ENCODE assay signal across 14 cellular contexts in genomic region chrX:70336767-70337166, GRCh38. TPM values are rescaled to one million over a fixed set of nuclear protein-coding genes. Genes with fewer than 3 reads are reported as not detected.
DNase-seq lines count a peak whose midpoint lies in the region; ATAC-seq and TF ChIP-seq lines count a peak whose summit lies in the region.
"Had no signal": no experiment of that assay in that cellular context is flagged by ENCODE, and none has a peak within 500 bp of the region (broad histone marks: within the 10 kb centered on the region; RNA-seq: fewer than 3 reads in every experiment).

No MANE protein-coding gene starts in this region.

- intact Hi-C loops in activated CD4-positive, alpha-beta T cell treated with anti-CD3 and anti-CD28 coated beads, Interleukin-2, amount 10 ng/mL, durations not matched to agents 24 days and 14 days (cut with micrococcal nuclease) = loop anchor here (2.0 to 5.0 kb wide), 3 partner anchors 46 to 336 kb away; partner anchors contain the start of gene KIF4A
- intact Hi-C loops in esophagus squamous epithelium (cut with DNase I) (no loop called here), stomach (cut with DNase I; ENCODE audit: low total_unique reads) (no loop called here)

- no peak for TF ChIP-seq EP300 in stomach (IDR thresholded peaks at IDR 0.05)

- TF ChIP-seq POLR2A in esophagus squamous epithelium (IDR thresholded peaks at IDR 0.05) (no peak), stomach (IDR thresholded peaks at IDR 0.05) (no peak)

- no peaks in the 10 kb centered on the region for H3K27me3 ChIP-seq in esophagus squamous epithelium
- H3K27me3 ChIP-seq in stomach = no peaks in the 10 kb centered on the region

- H3K4me1 ChIP-seq in esophagus squamous epithelium (no peaks in the 10 kb centered on the region), stomach (no peaks in the 10 kb centered on the region)

- H3K4me3 ChIP-seq in esophagus squamous epithelium (no peak overlapping the region), stomach (no peak overlapping the region)

- no peak overlapping the region for H3K4me3 Mint-ChIP-seq in activated CD4-positive, alpha-beta T cell treated with anti-CD3 and anti-CD28 coated beads, Interleukin-2, amount 10 ng/mL, durations not matched to agents 24 days and 14 days
- H3K4me3 Mint-ChIP-seq in activated naive CD8-positive, alpha-beta T cell treated with anti-CD3 and anti-CD28 coated beads, Interleukin-2, amount 50 U/mL, for 24 hours = no peak overlapping the region
- H3K4me3 Mint-ChIP-seq: dendritic cell treated with granulocyte-macrophage colony-stimulating factor and Interleukin-4, amounts not matched to agents 40 ng/mL and 50 ng/mL, for 4 days; stimulated activated naive CD8-positive, alpha-beta T cell treated with anti-CD3 and anti-CD28 coated beads, Interleukin-15, Interleukin-2, amounts not matched to agents 100 ng/mL and 50 ng/mL, for 24 hours had no signal

- H3K27ac ChIP-seq in esophagus squamous epithelium (no peak overlapping the region), stomach (no peak overlapping the region)

- no peaks in the 10 kb centered on the region for H3K9me3 Mint-ChIP-seq in activated CD4-positive, alpha-beta T cell treated with anti-CD3 and anti-CD28 coated beads, Interleukin-2, amount 10 ng/mL, durations not matched to agents 24 days and 14 days
- H3K9me3 Mint-ChIP-seq in activated naive CD8-positive, alpha-beta T cell treated with anti-CD3 and anti-CD28 coated beads, Interleukin-2, amount 50 U/mL, for 24 hours = no peaks in the 10 kb centered on the region
- H3K9me3 Mint-ChIP-seq: dendritic cell treated with granulocyte-macrophage colony-stimulating factor and Interleukin-4, amounts not matched to agents 40 ng/mL and 50 ng/mL, for 4 days; stimulated activated naive CD8-positive, alpha-beta T cell treated with anti-CD3 and anti-CD28 coated beads, Interleukin-15, Interleukin-2, amounts not matched to agents 100 ng/mL and 50 ng/mL, for 24 hours had no signal

- TF ChIP-seq CTCF in esophagus squamous epithelium (IDR thresholded peaks at IDR 0.05) = no peak
- no peak for TF ChIP-seq CTCF in stomach (IDR thresholded peaks at IDR 0.05)

- peak overlapping the region; percentile 45 for H3K27ac Mint-ChIP-seq in activated CD4-positive, alpha-beta T cell treated with anti-CD3 and anti-CD28 coated beads, Interleukin-2, amount 10 ng/mL, durations not matched to agents 24 days and 14 days
- H3K27ac Mint-ChIP-seq in activated naive CD8-positive, alpha-beta T cell treated with anti-CD3 and anti-CD28 coated beads, Interleukin-2, amount 50 U/mL, for 24 hours = peak overlapping the region; percentile 50
- H3K27ac Mint-ChIP-seq: dendritic cell treated with granulocyte-macrophage colony-stimulating factor and Interleukin-4, amounts not matched to agents 40 ng/mL and 50 ng/mL, for 4 days; stimulated activated naive CD8-positive, alpha-beta T cell treated with anti-CD3 and anti-CD28 coated beads, Interleukin-15, Interleukin-2, amounts not matched to agents 100 ng/mL and 50 ng/mL, for 24 hours had no signal

- H3K36me3 ChIP-seq in esophagus squamous epithelium (no peaks in the 10 kb centered on the region), stomach (no peaks in the 10 kb centered on the region)

- ATAC-seq in GM21717 (IDR thresholded peaks at IDR 0.05; ENCODE audit: unreplicated experiment) (peak; percentile 100), HG03196 (IDR thresholded peaks at IDR 0.05; ENCODE audit: unreplicated experiment) (peak; percentile 100)
- peak; percentile 91 for ATAC-seq in activated naive CD8-positive, alpha-beta T cell treated with anti-CD3 and anti-CD28 coated beads, Interleukin-2, amount 50 U/mL, for 24 hours

- H3K27me3 Mint-ChIP-seq in activated CD4-positive, alpha-beta T cell treated with anti-CD3 and anti-CD28 coated beads, Interleukin-2, amount 10 ng/mL, durations not matched to agents 24 days and 14 days = no peaks in the 10 kb centered on the region
- H3K27me3 Mint-ChIP-seq in activated naive CD8-positive, alpha-beta T cell treated with anti-CD3 and anti-CD28 coated beads, Interleukin-2, amount 50 U/mL, for 24 hours = no peaks in the 10 kb centered on the region
- H3K27me3 Mint-ChIP-seq: stimulated activated naive CD8-positive, alpha-beta T cell treated with anti-CD3 and anti-CD28 coated beads, Interleukin-15, Interleukin-2, amounts not matched to agents 100 ng/mL and 50 ng/mL, for 24 hours had no signal

- H3K9me3 ChIP-seq in esophagus squamous epithelium (no peaks in the 10 kb centered on the region), stomach (no peaks in the 10 kb centered on the region)

- peaks cover 15% of the 10 kb centered on the region for H3K4me1 Mint-ChIP-seq in activated CD4-positive, alpha-beta T cell treated with anti-CD3 and anti-CD28 coated beads, Interleukin-2, amount 10 ng/mL, durations not matched to agents 24 days and 14 days
- H3K4me1 Mint-ChIP-seq in activated naive CD8-positive, alpha-beta T cell treated with anti-CD3 and anti-CD28 coated beads, Interleukin-2, amount 50 U/mL, for 24 hours = peaks cover 12% of the 10 kb centered on the region

- DNase-seq in activated CD4-positive, alpha-beta T cell treated with anti-CD3 and anti-CD28 coated beads, Interleukin-2, amount 10 ng/mL, durations not matched to agents 24 days and 14 days = peak; percentile 58
- no peak for DNase-seq in activated CD4-positive, alpha-beta T cell treated with anti-CD3 and anti-CD28 coated beads for 1 hour
- no peak for DNase-seq in activated naive CD8-positive, alpha-beta T cell treated with anti-CD3 and anti-CD28 coated beads, Interleukin-2, amount 50 U/mL, for 24 hours
- no peak for DNase-seq in occipital lobe (lab: John Stamatoyannopoulos, UW)
- no peak for DNase-seq in esophagus squamous epithelium (lab: John Stamatoyannopoulos, UW)
- DNase-seq in stomach = no peak
- DNase-seq: activated naive CD4-positive, alpha-beta T cell; NCI-H446; T1000 had no signal

- H3K36me3 Mint-ChIP-seq in activated CD4-positive, alpha-beta T cell treated with anti-CD3 and anti-CD28 coated beads, Interleukin-2, amount 10 ng/mL, durations not matched to agents 24 days and 14 days (ENCODE audit: low read depth) = peaks cover 26% of the 10 kb centered on the region
- H3K36me3 Mint-ChIP-seq in activated naive CD8-positive, alpha-beta T cell treated with anti-CD3 and anti-CD28 coated beads, Interleukin-2, amount 50 U/mL, for 24 hours (ENCODE audit: low read depth) = peaks cover 19% of the 10 kb centered on the region

RNA-seq across cellular contexts. Expression of gene KIF4A, which starts 46.9 kb away (rescaled TPM):
- 19.4 and 19.8 TPM in 2 replicates for total RNA-seq in activated CD4-positive, alpha-beta T cell treated with anti-CD3 and anti-CD28 coated beads, Interleukin-2, amount 10 ng/mL, durations not matched to agents 24 days and 14 days
- 2.7 TPM for total RNA-seq in occipital lobe
- 10 to 100 TPM in 1 of 4 donors, 1 to 10 TPM in 3; 2.5 to 11.0 (median 4.4) TPM for total RNA-seq in esophagus squamous epithelium
- total RNA-seq in stomach = 10 to 100 TPM in 2 of 5 donors, 1 to 10 TPM in 2, not detected in 1; 2.0 to 26.9 (median 8.5) TPM
- 1 to 10 TPM in 2 of 3 donors, under 1 TPM in 1; 0.31 to 1.8 (median 1.2) TPM for polyA plus RNA-seq in stomach

RNA-seq across cellular contexts. Expression of gene PDZD11, which starts 47.0 kb away (rescaled TPM):
- total RNA-seq in activated CD4-positive, alpha-beta T cell treated with anti-CD3 and anti-CD28 coated beads, Interleukin-2, amount 10 ng/mL, durations not matched to agents 24 days and 14 days = 28.9 and 30.0 TPM in 2 replicates
- total RNA-seq in occipital lobe (26.5 TPM), esophagus squamous epithelium (10 to 100 TPM; 26.3 to 39.2 (median 31.0) TPM), stomach (100 to 1,000 TPM in 1 of 5 donors, 10 to 100 TPM in 2, 1 to 10 TPM in 2; 2.3 to 172 (median 27.4) TPM)
- 10 to 100 TPM; 53.4 to 75.8 (median 58.3) TPM for polyA plus RNA-seq in stomach

RNA-seq across cellular contexts. Expression of gene RAB41, which starts 54.8 kb away (rescaled TPM):
- total RNA-seq in activated CD4-positive, alpha-beta T cell treated with anti-CD3 and anti-CD28 coated beads, Interleukin-2, amount 10 ng/mL, durations not matched to agents 24 days and 14 days = not detected in 2 replicates
- total RNA-seq in occipital lobe = not detected
- total RNA-seq in esophagus squamous epithelium = not detected
- not detected for total RNA-seq in stomach
- polyA plus RNA-seq in stomach = not detected
- total RNA-seq: mononuclear cell had no signal
